Comparison of ENCODE assay signal across 34 cellular contexts in genomic region chr13:88154001-88154400, GRCh38.
"Had no signal": no experiment of that assay in that cellular context is flagged by ENCODE, and none has a peak within 500 bp of the region (broad histone marks: within the 10 kb centered on the region; RNA-seq: fewer than 3 reads in every experiment).

No MANE protein-coding gene starts in this region.

- H3K4me3 ChIP-seq: adrenal gland, body of pancreas, breast epithelium had no signal

- ATAC-seq: activated CD4-positive, alpha-beta T cell treated with anti-CD3 and anti-CD28 coated beads for 36 hours; activated CD8-positive, alpha-beta memory T cell treated with anti-CD3 and anti-CD28 coated beads, Interleukin-2, amount 10 ng/mL, durations not matched to agents 7 days and 5 days; activated CD8-positive, alpha-beta T cell treated with anti-CD3 and anti-CD28 coated beads, Interleukin-2, amount 10 ng/mL, durations not matched to agents 7 days and 5 days; activated naive CD4-positive, alpha-beta T cell treated with anti-CD3 and anti-CD28 coated beads, Interleukin-2, amount 50 U/mL, for 72 hours; activated T-cell treated with anti-CD3 and anti-CD28 coated beads, Interleukin-2, amount 50 U/mL, for 4 hours; activated T-cell treated with anti-CD3 and anti-CD28 coated beads, Interleukin-2, amount 50 U/mL, for 72 hours; activated T-helper 17 cell treated with anti-CD3 and anti-CD28 coated beads, Interleukin-2, amount 50 U/mL, for 72 hours; body of pancreas had no signal

- H3K27ac ChIP-seq: adrenal gland, body of pancreas, brain microvascular endothelial cell, breast epithelium, VCaP had no signal

- H3K36me3 ChIP-seq: adrenal gland, brain microvascular endothelial cell, breast epithelium had no signal

- H3K9me3 ChIP-seq: adrenal gland, body of pancreas, breast epithelium had no signal

- FAIRE-seq: astrocyte, TTC549 had no signal

- DNase-seq: activated B cell treated with CpG ODN at 0.5 μM for 24 hours; activated CD4-positive, alpha-beta memory T cell treated with anti-CD3 and anti-CD28 coated beads, Interleukin-2, amount 10 ng/mL, durations not matched to agents 7 days and 5 days; activated CD4-positive, alpha-beta T cell treated with anti-CD3 and anti-CD28 coated beads for 1 hour; activated CD4-positive, alpha-beta T cell treated with anti-CD3 and anti-CD28 coated beads for 36 hours; activated CD4-positive, alpha-beta T cell treated with anti-CD3 and anti-CD28 coated beads for 48 hours; activated CD4-positive, alpha-beta T cell treated with anti-CD3 and anti-CD28 coated beads, Interleukin-2, amount 10 ng/mL, durations not matched to agents 7 days and 5 days; activated CD4-positive, alpha-beta T cell treated with anti-CD3 and anti-CD28 coated beads, Interleukin-2, amount 50 U/mL, for 48 hours; activated CD8-positive, alpha-beta memory T cell treated with anti-CD3 and anti-CD28 coated beads for 24 hours; activated CD8-positive, alpha-beta memory T cell treated with anti-CD3 and anti-CD28 coated beads, Interleukin-2, amount 10 ng/mL, durations not matched to agents 7 days and 5 days; activated CD8-positive, alpha-beta memory T cell treated with anti-CD3 and anti-CD28 coated beads, Interleukin-2, amount 50 U/mL, for 48 hours; activated CD8-positive, alpha-beta T cell treated with anti-CD3 and anti-CD28 coated beads, Interleukin-2, amount 10 ng/mL, durations not matched to agents 7 days and 5 days; activated effector memory CD4-positive, alpha-beta T cell treated with anti-CD3 and anti-CD28 coated beads, Interleukin-2, amount 50 U/mL, for 16 hours; activated gamma-delta T cell treated with Interleukin-2 at 50 U/mL for 16 hours; activated naive CD4-positive, alpha-beta T cell; activated naive CD4-positive, alpha-beta T cell treated with anti-CD3 and anti-CD28 coated beads for 36 hours; activated naive CD4-positive, alpha-beta T cell treated with anti-CD3 and anti-CD28 coated beads, Interleukin-2, amount 50 U/mL, for 16 hours; activated naive CD8-positive, alpha-beta T cell treated with anti-CD3 and anti-CD28 coated beads for 36 hours; activated T-cell treated with anti-CD3 and anti-CD28 coated beads, Interleukin-2, amount 50 U/mL, for 4 hours; activated T-cell treated with anti-CD3 and anti-CD28 coated beads, Interleukin-2, amount 50 U/mL, for 72 hours; adrenal gland; amniotic stem cell; aorta; body of pancreas; brain microvascular endothelial cell; central memory CD4-positive, alpha-beta T cell; T-helper 1 cell; T-helper 2 cell; T-helper 9 cell had no signal
